ENCODE assay signal across 18 cellular contexts in the genomic region with DNA sequence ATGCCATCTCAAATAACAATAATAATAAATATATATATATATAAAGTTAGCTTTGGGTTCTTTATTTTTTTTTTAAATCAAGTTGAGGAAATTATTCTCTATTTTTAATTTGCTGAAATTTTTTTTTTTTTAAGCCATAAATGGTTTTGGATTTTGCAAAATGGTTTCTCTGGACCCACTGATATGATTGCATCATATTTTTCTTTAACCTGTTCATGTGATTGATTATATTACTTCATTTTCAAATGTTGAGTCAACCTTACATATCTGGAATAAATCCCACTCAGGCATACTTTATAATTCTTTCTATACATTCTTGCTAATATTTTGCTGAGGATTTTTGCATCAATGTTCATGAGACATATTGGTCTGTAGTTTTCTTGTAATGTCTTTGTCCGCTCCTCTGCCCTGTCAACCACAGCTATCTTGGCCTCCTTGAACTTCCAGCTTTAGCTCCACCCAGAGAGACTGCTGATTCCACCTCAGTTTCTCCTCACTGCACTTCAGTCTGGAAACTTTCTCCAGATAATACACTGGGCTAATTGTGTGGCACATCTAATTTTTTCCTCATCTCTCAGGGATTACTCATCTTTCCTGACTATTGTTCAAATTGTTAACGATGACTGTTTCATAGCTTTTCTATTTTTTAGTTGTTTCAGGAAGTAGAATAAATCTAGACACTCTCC.
DNase-seq lines count a peak whose midpoint lies in the region; ATAC-seq and TF ChIP-seq lines count a peak whose summit lies in the region.
"Had no signal": no experiment of that assay in that cellular context is flagged by ENCODE, and none has a peak within 500 bp of the region (broad histone marks: within the 10 kb centered on the region; RNA-seq: fewer than 3 reads in every experiment).

No MANE protein-coding gene starts in this region.

- H4K20me1 ChIP-seq in Karpas-422 (ENCODE audit: insufficient read depth, low read depth, low read length): no peaks in the 10 kb centered on the region

- no peaks in the 10 kb centered on the region for H3K9me2 ChIP-seq in Karpas-422 (replicated peaks; ENCODE audit: insufficient read depth, low read length)

- no peak overlapping the region for H2AFZ ChIP-seq in Karpas-422 (ENCODE audit: low read length)

- DNase-seq in EH (ENCODE audit: low read depth) (peak; percentile 56), HS-5 (ENCODE audit: low read depth) (peak; percentile 38), astrocyte of the hippocampus (ENCODE audit: low read depth, low spot score) (peak; percentile 7), kidney epithelial cell (ENCODE audit: low read depth) (peak; percentile 14), Karpas-422 (no peak), islet precursor cell (no peak)
- no peak for DNase-seq in activated CD4-positive, alpha-beta T cell treated with anti-CD3 and anti-CD28 coated beads for 36 hours
- DNase-seq in activated naive CD4-positive, alpha-beta T cell treated with anti-CD3 and anti-CD28 coated beads, Interleukin-2, amount 10 ng/mL, durations not matched to agents 7 days and 5 days: no peak
- DNase-seq: activated effector memory CD4-positive, alpha-beta T cell treated with Interleukin-2 at 50 U/mL for 16 hours; body of pancreas; natural killer cell; NCI-H2029; NCI-H69; substantia nigra; T-cell had no signal

- peaks cover 5% of the 10 kb centered on the region for H3K4me1 Mint-ChIP-seq in activated CD4-positive, alpha-beta T cell treated with anti-CD3 and anti-CD28 coated beads for 36 hours
- no peaks in the 10 kb centered on the region for H3K4me1 Mint-ChIP-seq in activated naive CD4-positive, alpha-beta T cell treated with anti-CD3 and anti-CD28 coated beads, Interleukin-2, amount 10 ng/mL, durations not matched to agents 7 days and 5 days
- H3K4me1 Mint-ChIP-seq: B cell, natural killer cell, T-cell had no signal

- H3K4me2 ChIP-seq in Karpas-422 (ENCODE audit: low read depth, low read length, poor library complexity, severe bottlenecking): no peak overlapping the region

- H3K79me2 ChIP-seq in Karpas-422 (ENCODE audit: low read length): no peaks in the 10 kb centered on the region

- CTCF ChIA-PET in activated CD4-positive, alpha-beta T cell treated with anti-CD3 and anti-CD28 coated beads for 36 hours (lab: Charles Lee): interaction anchor here (0.7 kb wide), 1 partner anchor 57 kb away, joined by 3 read pairs; no protein-coding TSS in a partner anchor
- CTCF ChIA-PET in activated naive CD4-positive, alpha-beta T cell treated with anti-CD3 and anti-CD28 coated beads, Interleukin-2, amount 10 ng/mL, durations not matched to agents 7 days and 5 days (lab: Charles Lee): no interaction called here

- H3K9ac ChIP-seq in Karpas-422 (ENCODE audit: low read length): no peak overlapping the region

- no peaks in the 10 kb centered on the region for H3K27me3 Mint-ChIP-seq in activated CD4-positive, alpha-beta T cell treated with anti-CD3 and anti-CD28 coated beads for 36 hours
- no peaks in the 10 kb centered on the region for H3K27me3 Mint-ChIP-seq in activated naive CD4-positive, alpha-beta T cell treated with anti-CD3 and anti-CD28 coated beads, Interleukin-2, amount 10 ng/mL, durations not matched to agents 7 days and 5 days
- H3K27me3 Mint-ChIP-seq: B cell, T-cell had no signal

- H3K9me3 ChIP-seq in Karpas-422 (ENCODE audit: low read length): no peaks in the 10 kb centered on the region
- H3K9me3 ChIP-seq: body of pancreas had no signal

- intact Hi-C loops in activated CD4-positive, alpha-beta T cell treated with anti-CD3 and anti-CD28 coated beads for 36 hours (cut with DNase I, micrococcal nuclease): no loop called here

- H3K36me3 ChIP-seq in kidney epithelial cell (ENCODE audit: control insufficient read depth, insufficient read depth, low read length) (no peaks in the 10 kb centered on the region), Karpas-422 (ENCODE audit: insufficient read depth, low read length) (no peaks in the 10 kb centered on the region)

- TF ChIP-seq CTCF in kidney epithelial cell (IDR thresholded peaks at IDR 0.05; ENCODE audit: insufficient read depth, low read length, poor library complexity, severe bottlenecking): no peak

- no peaks in the 10 kb centered on the region for H3K9me3 Mint-ChIP-seq in activated CD4-positive, alpha-beta T cell treated with anti-CD3 and anti-CD28 coated beads for 36 hours (ENCODE audit: low read depth)
- H3K9me3 Mint-ChIP-seq in activated naive CD4-positive, alpha-beta T cell treated with anti-CD3 and anti-CD28 coated beads, Interleukin-2, amount 10 ng/mL, durations not matched to agents 7 days and 5 days: peaks cover 5% of the 10 kb centered on the region

- H3K4me3 Mint-ChIP-seq in activated CD4-positive, alpha-beta T cell treated with anti-CD3 and anti-CD28 coated beads for 36 hours: no peak overlapping the region
- H3K4me3 Mint-ChIP-seq in activated naive CD4-positive, alpha-beta T cell treated with anti-CD3 and anti-CD28 coated beads, Interleukin-2, amount 10 ng/mL, durations not matched to agents 7 days and 5 days: no peak overlapping the region
- H3K4me3 Mint-ChIP-seq: B cell, natural killer cell, T-cell had no signal

- POLR2A ChIA-PET in activated CD4-positive, alpha-beta T cell treated with anti-CD3 and anti-CD28 coated beads for 36 hours (lab: Charles Lee): no interaction called here

- H3K4me3 ChIP-seq in kidney epithelial cell (ENCODE audit: low read depth, low read length): no peak overlapping the region
- no peak overlapping the region for H3K4me3 ChIP-seq in Karpas-422 (ENCODE audit: low read length)
- H3K4me3 ChIP-seq: body of pancreas, lung had no signal

- H3K27ac Mint-ChIP-seq in activated CD4-positive, alpha-beta T cell treated with anti-CD3 and anti-CD28 coated beads for 36 hours: no peak overlapping the region
- H3K27ac Mint-ChIP-seq in activated naive CD4-positive, alpha-beta T cell treated with anti-CD3 and anti-CD28 coated beads, Interleukin-2, amount 10 ng/mL, durations not matched to agents 7 days and 5 days: no peak overlapping the region
- H3K27ac Mint-ChIP-seq: B cell, natural killer cell, T-cell had no signal

- no peak overlapping the region for H3K27ac ChIP-seq in Karpas-422 (ENCODE audit: low read length)
- H3K27ac ChIP-seq: body of pancreas had no signal

- H3K27me3 ChIP-seq in kidney epithelial cell (ENCODE audit: control insufficient read depth, insufficient read depth, low read length) (no peaks in the 10 kb centered on the region), Karpas-422 (ENCODE audit: low read length) (no peaks in the 10 kb centered on the region)
- H3K27me3 ChIP-seq: body of pancreas had no signal

- no peak for ATAC-seq in activated CD4-positive, alpha-beta T cell treated with anti-CD3 and anti-CD28 coated beads for 36 hours
- ATAC-seq: body of pancreas, natural killer cell, Panc1, T-cell had no signal

- no peaks in the 10 kb centered on the region for H3K36me3 Mint-ChIP-seq in activated CD4-positive, alpha-beta T cell treated with anti-CD3 and anti-CD28 coated beads for 36 hours (ENCODE audit: low read depth)
- no peaks in the 10 kb centered on the region for H3K36me3 Mint-ChIP-seq in activated naive CD4-positive, alpha-beta T cell treated with anti-CD3 and anti-CD28 coated beads, Interleukin-2, amount 10 ng/mL, durations not matched to agents 7 days and 5 days
- H3K36me3 Mint-ChIP-seq: T-cell had no signal

- no peaks in the 10 kb centered on the region for H3K4me1 ChIP-seq in Karpas-422 (ENCODE audit: low read length)
- H3K4me1 ChIP-seq: body of pancreas had no signal

Comparison
In these comparisons a context has a peak if more than half of its experiments do, and no peak if none do; other contexts are left out.
1. DNase-seq: peak in EH (single experiment), HS-5 (single experiment), astrocyte of the hippocampus (single experiment) and kidney epithelial cell (single experiment); none in Karpas-422 (single experiment), islet precursor cell (single experiment), activated CD4-positive, alpha-beta T cell treated with anti-CD3 and anti-CD28 coated beads for 36 hours (single experiment) and activated naive CD4-positive, alpha-beta T cell treated with anti-CD3 and anti-CD28 coated beads, Interleukin-2, amount 10 ng/mL, durations not matched to agents 7 days and 5 days (single experiment).